1 cellular context compared by ENCODE assay signal in the genomic region with DNA sequence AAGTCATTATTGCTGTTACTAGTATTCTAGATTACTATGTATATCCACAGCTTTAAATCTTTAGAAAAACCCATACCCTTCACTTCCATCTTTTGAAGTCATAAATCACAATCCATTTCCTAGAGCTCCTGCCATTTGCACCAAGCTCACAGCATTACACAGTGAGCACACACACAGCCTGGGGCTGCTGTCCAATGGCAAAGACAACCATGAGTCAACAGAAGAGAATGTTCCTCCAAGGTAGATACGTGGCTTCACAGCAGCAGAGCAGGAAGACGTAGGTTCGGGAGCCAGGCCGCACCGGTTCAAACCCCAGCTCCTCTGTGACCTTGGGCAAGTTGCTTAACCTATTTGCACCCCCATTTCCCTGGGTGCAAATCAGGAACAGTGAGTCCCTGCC.
A peak's percentile ranks its signal among the peaks of the same experiment; 100 is the strongest.
TF ChIP-seq lines count a peak whose summit lies in the region.

No MANE protein-coding gene starts in this region.

TF ChIP-seq in SK-N-SH, 30 proteins besides CTCF, POLR2A, EP300 and RAD21 (continued from another document):
- TF ChIP-seq, protein P1, sequence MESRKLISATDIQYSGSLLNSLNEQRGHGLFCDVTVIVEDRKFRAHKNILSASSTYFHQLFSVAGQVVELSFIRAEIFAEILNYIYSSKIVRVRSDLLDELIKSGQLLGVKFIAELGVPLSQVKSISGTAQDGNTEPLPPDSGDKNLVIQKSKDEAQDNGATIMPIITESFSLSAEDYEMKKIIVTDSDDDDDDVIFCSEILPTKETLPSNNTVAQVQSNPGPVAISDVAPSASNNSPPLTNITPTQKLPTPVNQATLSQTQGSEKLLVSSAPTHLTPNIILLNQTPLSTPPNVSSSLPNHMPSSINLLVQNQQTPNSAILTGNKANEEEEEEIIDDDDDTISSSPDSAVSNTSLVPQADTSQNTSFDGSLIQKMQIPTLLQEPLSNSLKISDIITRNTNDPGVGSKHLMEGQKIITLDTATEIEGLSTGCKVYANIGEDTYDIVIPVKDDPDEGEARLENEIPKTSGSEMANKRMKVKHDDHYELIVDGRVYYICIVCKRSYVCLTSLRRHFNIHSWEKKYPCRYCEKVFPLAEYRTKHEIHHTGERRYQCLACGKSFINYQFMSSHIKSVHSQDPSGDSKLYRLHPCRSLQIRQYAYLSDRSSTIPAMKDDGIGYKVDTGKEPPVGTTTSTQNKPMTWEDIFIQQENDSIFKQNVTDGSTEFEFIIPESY (IDR thresholded peaks at IDR 0.05; ENCODE audit: borderline replicate concordance, low read depth) = no peak
- TF ChIP-seq SMC3 (IDR thresholded peaks at IDR 0.05; ENCODE audit: low read depth, low read length) (no peak), TCF12 (IDR thresholded peaks at IDR 0.05) (peak; percentile 46), EZH2phosphoT487 (IDR thresholded peaks at IDR 0.05; ENCODE audit: borderline replicate concordance, low read depth) (no peak), NFIC (IDR thresholded peaks at IDR 0.05; ENCODE audit: borderline replicate concordance) (peak; percentile 47; the same call in 1 of the 2 replicates), GATA2 (CRISPR knock-in tag; IDR thresholded peaks at IDR 0.05) (no peak), RXRA (IDR thresholded peaks at IDR 0.05; ENCODE audit: borderline replicate concordance, low read depth) (no peak), MEF2A (IDR thresholded peaks at IDR 0.05; ENCODE audit: borderline replicate concordance, low read depth) (no peak), GABPA (IDR thresholded peaks at IDR 0.05; ENCODE audit: low read depth) (no peak), SIN3A (IDR thresholded peaks at IDR 0.05; ENCODE audit: borderline replicate concordance, low read depth, low read length) (peak; percentile 61; the same call in 1 of the 2 replicates), RFX5 (IDR thresholded peaks at IDR 0.05; ENCODE audit: low read length) (no peak), FOSL2 (IDR thresholded peaks at IDR 0.05; ENCODE audit: borderline replicate concordance, low read depth) (peak; percentile 75; the same call in 1 of the 2 replicates), ELF1 (IDR thresholded peaks at IDR 0.05) (no peak), CHD2 (IDR thresholded peaks at IDR 0.05; ENCODE audit: low read length, partially characterized antibody) (no peak), PBX3 (IDR thresholded peaks at IDR 0.05) (peak; percentile 93), TAF1 (IDR thresholded peaks at IDR 0.05; ENCODE audit: borderline replicate concordance, low read depth, low read length) (no peak), MAX (IDR thresholded peaks at IDR 0.05; ENCODE audit: low read depth) (peak; percentile 53; the same call in 1 of the 2 replicates), RCOR1 (IDR thresholded peaks at IDR 0.05; ENCODE audit: low read length) (no peak), TEAD4 (IDR thresholded peaks at IDR 0.05; ENCODE audit: borderline replicate concordance, insufficient read depth) (no peak), POLR2AphosphoS5 (IDR thresholded peaks at IDR 0.05; ENCODE audit: low read depth, low read length) (0 out of 2 replicates have a peak, but pooled peaks have one; percentile 29)
